Comparison of ENCODE assay signal across 11 cellular contexts in the genomic region with DNA sequence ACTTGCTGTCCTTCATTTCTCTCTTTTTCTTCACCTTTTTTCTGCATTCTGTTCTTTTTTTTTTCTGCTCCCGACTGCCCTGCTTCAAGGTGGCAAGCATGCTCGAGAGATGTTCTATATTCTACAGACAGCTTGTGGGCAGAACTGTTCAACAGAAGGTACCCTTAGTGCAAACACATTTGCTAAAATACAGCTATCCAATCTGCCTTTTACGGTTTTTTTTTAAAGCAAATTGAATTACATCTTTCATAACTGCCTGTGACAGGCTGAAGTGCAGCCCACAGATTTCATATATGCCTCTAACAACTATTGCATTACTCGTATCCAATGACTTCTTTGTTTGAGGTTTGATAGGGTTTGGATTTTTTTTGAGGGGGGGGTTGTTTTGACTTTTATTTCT.
"Had no signal": no experiment of that assay in that cellular context is flagged by ENCODE, and none has a peak within 500 bp of the region (broad histone marks: within the 10 kb centered on the region; RNA-seq: fewer than 3 reads in every experiment).

No MANE protein-coding gene starts in this region.

- H3K4me1 Mint-ChIP-seq: memory B cell had no signal

- DNase-seq: activated CD4-positive, alpha-beta T cell treated with anti-CD3 and anti-CD28 coated beads for 4 hours; activated CD8-positive, alpha-beta memory T cell treated with anti-CD3 and anti-CD28 coated beads, Interleukin-2, amount 50 U/mL, for 4 hours; activated naive CD4-positive, alpha-beta T cell treated with Interleukin-2 at 50 U/mL for 16 hours; cerebellar nuclear complex; foreskin keratinocyte; transverse colon had no signal

- H3K9me3 Mint-ChIP-seq: activated CD8-positive, alpha-beta T cell treated with anti-CD3 and anti-CD28 coated beads for 36 hours; T-helper 1 cell treated with Interleukin-12 subunit alpha and Interleukin-12 subunit beta and Interleukin-4 antibody, amounts not matched to agents 30 μg/mL and 1 μg/mL, for 36 hours had no signal

- H3K4me1 ChIP-seq: adrenal gland, body of pancreas, foreskin keratinocyte had no signal

- H3K27me3 ChIP-seq: adrenal gland, body of pancreas, foreskin keratinocyte, transverse colon had no signal

- H3K4me3 ChIP-seq: body of pancreas had no signal

- H3K36me3 ChIP-seq: adrenal gland, transverse colon had no signal

- ATAC-seq: activated CD8-positive, alpha-beta T cell treated with anti-CD3 and anti-CD28 coated beads for 36 hours; body of pancreas had no signal

- H3K9me3 ChIP-seq: adrenal gland, body of pancreas, transverse colon had no signal

- H3K27ac ChIP-seq: body of pancreas, foreskin keratinocyte, transverse colon had no signal

- H3K36me3 Mint-ChIP-seq: memory B cell had no signal

- H3K27ac Mint-ChIP-seq: activated CD8-positive, alpha-beta T cell treated with anti-CD3 and anti-CD28 coated beads for 36 hours; memory B cell; T-helper 1 cell treated with Interleukin-12 subunit alpha and Interleukin-12 subunit beta and Interleukin-4 antibody, amounts not matched to agents 30 μg/mL and 1 μg/mL, for 36 hours had no signal

- H3K4me3 Mint-ChIP-seq: memory B cell had no signal
